In genomic region chr9:91734371-91734981, GRCh38 we compare ENCODE assay signal across 9 cellular contexts.
DNase-seq lines count a peak whose midpoint lies in the region; ATAC-seq lines count a peak whose summit lies in the region.
"Had no signal": no experiment of that assay in that cellular context is flagged by ENCODE, and none has a peak within 500 bp of the region (broad histone marks: within the 10 kb centered on the region; RNA-seq: fewer than 3 reads in every experiment).

No MANE protein-coding gene starts in this region.

- no peaks in the 10 kb centered on the region for H3K9me3 Mint-ChIP-seq in natural killer cell treated with Interleukin-12 subunit alpha and Interleukin-12 subunit beta and Interleukin-15 and Interleukin-18, amount 100 ng/mL, for 72 hours

- no peaks in the 10 kb centered on the region for H3K36me3 Mint-ChIP-seq in natural killer cell treated with Interleukin-12 subunit alpha and Interleukin-12 subunit beta and Interleukin-15 and Interleukin-18, amount 100 ng/mL, for 72 hours

- no peak overlapping the region for H3K27ac ChIP-seq in substantia nigra (ENCODE audit: low read depth, low read length, poor library complexity, severe bottlenecking)
- H3K27ac ChIP-seq: epithelial cell of prostate had no signal

- no peak overlapping the region for H3K4me3 Mint-ChIP-seq in natural killer cell treated with Interleukin-12 subunit alpha and Interleukin-12 subunit beta and Interleukin-15 and Interleukin-18, amount 100 ng/mL, for 72 hours

- no peak overlapping the region for H3K27ac Mint-ChIP-seq in natural killer cell treated with Interleukin-12 subunit alpha and Interleukin-12 subunit beta and Interleukin-15 and Interleukin-18, amount 100 ng/mL, for 72 hours

- DNase-seq in NCI-H2029 (lab: John Stamatoyannopoulos, UW) = peak; percentile 12
- DNase-seq in NCI-H2029 treated with DMSO at 0.1 percent for 48 hours (lab: John Stamatoyannopoulos, UW) = no peak
- peak; percentile 66 for DNase-seq in NCI-H2227 (lab: John Stamatoyannopoulos, UW; ENCODE audit: unreplicated experiment)
- DNase-seq in activated T-cell treated with anti-CD3 and anti-CD28 coated beads for 48 hours (ENCODE audit: low read depth) = peak; percentile 41
- no peak for DNase-seq in natural killer cell treated with Interleukin-12 subunit alpha and Interleukin-12 subunit beta and Interleukin-15 and Interleukin-18, amount 100 ng/mL, for 72 hours (ENCODE audit: low spot score)
- DNase-seq in substantia nigra (lab: John Stamatoyannopoulos, UW) = peak in 38 of 49 donors; percentile 5 to 72 (median 41)

- peaks cover 6% of the 10 kb centered on the region in 2 donors for H3K27me3 Mint-ChIP-seq in natural killer cell treated with Interleukin-12 subunit alpha and Interleukin-12 subunit beta and Interleukin-15 and Interleukin-18, amount 100 ng/mL, for 72 hours

- ATAC-seq in esophagus mucosa (peak; percentile 62), GM21390 (IDR thresholded peaks at IDR 0.05; ENCODE audit: unreplicated experiment) (no peak)
- ATAC-seq in natural killer cell treated with Interleukin-12 subunit alpha and Interleukin-12 subunit beta and Interleukin-15 and Interleukin-18, amount 100 ng/mL, for 72 hours = peak; percentile 44 to 66

- peaks cover 4 to 11% of the 10 kb centered on the region in 2 donors for H3K4me1 Mint-ChIP-seq in natural killer cell treated with Interleukin-12 subunit alpha and Interleukin-12 subunit beta and Interleukin-15 and Interleukin-18, amount 100 ng/mL, for 72 hours (ENCODE audit: low read depth in 2 of 2)

Comparison
In these comparisons a context has a peak if more than half of its experiments do, and no peak if none do; other contexts are left out.
1. DNase-seq: peak in NCI-H2029 (single experiment), NCI-H2227 (single experiment), activated T-cell treated with anti-CD3 and anti-CD28 coated beads for 48 hours (single experiment) and substantia nigra (38 of 49); none in NCI-H2029 treated with DMSO at 0.1 percent for 48 hours (single experiment) and natural killer cell treated with Interleukin-12 subunit alpha and Interleukin-12 subunit beta and Interleukin-15 and Interleukin-18, amount 100 ng/mL, for 72 hours (single experiment).